Comparison of ENCODE assay signal across 1 cellular context in genomic region chr19:12294308-12295158, GRCh38.
A peak's percentile ranks its signal among the peaks of the same experiment; 100 is the strongest.
TF ChIP-seq lines count a peak whose summit lies in the region.

Gene ZNF44 (minus strand): TSS chr19:12294883. CDS start chr19:12294694, 189 bp downstream.

TF ChIP-seq in HEK293, 187 proteins besides CTCF, POLR2A, EP300 and RAD21 (continued from another document):
- TF ChIP-seq ZNF518A (tag by site-specific recombination; conservative IDR thresholded peaks at IDR 0.05; ENCODE audit: low read depth) = peak; percentile 70
- TF ChIP-seq BCL11A (tag by site-specific recombination; IDR thresholded peaks at IDR 0.05; ENCODE audit: low read depth) = peak; percentile 77
- TF ChIP-seq ZNF341 (tag by site-specific recombination; IDR thresholded peaks at IDR 0.05; ENCODE audit: low read depth) = peak; percentile 60
- TF ChIP-seq ZNF335 (tag by site-specific recombination; conservative IDR thresholded peaks at IDR 0.05) = peak; percentile 89
